Comparison of ENCODE assay signal across 7 cellular contexts in the genomic region with DNA sequence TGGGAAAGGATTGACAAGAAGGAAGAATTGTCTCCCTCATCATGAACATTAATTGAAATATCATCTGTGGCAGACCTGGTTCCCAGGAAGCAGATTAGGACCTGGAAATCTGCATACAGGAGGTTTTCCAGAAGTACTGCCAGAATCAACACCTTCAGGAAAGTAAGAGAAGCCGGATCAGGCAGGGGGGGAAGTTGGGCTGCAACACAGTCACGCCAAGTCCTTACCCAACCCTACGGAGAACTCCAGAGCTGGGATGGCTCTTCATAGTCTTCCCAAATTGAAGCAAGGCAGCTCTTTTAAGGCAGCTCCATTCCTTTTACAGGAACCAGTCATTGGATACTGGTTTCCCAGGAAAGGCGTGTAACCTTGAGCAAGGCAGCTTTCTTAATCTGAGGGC. TPM values are rescaled to one million over a fixed set of nuclear protein-coding genes. Genes with fewer than 3 reads are reported as not detected.
"Had no signal": no experiment of that assay in that cellular context is flagged by ENCODE, and none has a peak within 500 bp of the region (broad histone marks: within the 10 kb centered on the region; RNA-seq: fewer than 3 reads in every experiment).

No MANE protein-coding gene starts in this region.

- H3K4me3 Mint-ChIP-seq: GM23338, H9 had no signal

- DNase-seq: H9, HCEC 1CT, IMR-90 had no signal

- ATAC-seq: GM23338, K562 had no signal

- H3K9me3 Mint-ChIP-seq: GM23338, H9 had no signal

- H3K4me3 ChIP-seq: GM23338, K562 had no signal

RNA-seq across cellular contexts. Expression of a gene that starts 35.2 kb away (rescaled TPM):
- total RNA-seq: GM23338, H1, H9, HT-29, IMR-90, K562 had no signal
- polyA plus RNA-seq: GM23338, H1, IMR-90, K562 had no signal
